ENCODE assay signal across 12 cellular contexts in genomic region chr17:3603119-3603869, GRCh38. TPM values are rescaled to one million over a fixed set of nuclear protein-coding genes. Genes with fewer than 3 reads are reported as not detected.
DNase-seq lines count a peak whose midpoint lies in the region; ATAC-seq lines count a peak whose summit lies in the region.
"Had no signal": no experiment of that assay in that cellular context is flagged by ENCODE, and none has a peak within 500 bp of the region (broad histone marks: within the 10 kb centered on the region; RNA-seq: fewer than 3 reads in every experiment).

No MANE protein-coding gene starts in this region.

- H3K4me3 ChIP-seq in mesenchymal stem cell (ENCODE audit: insufficient read depth in 1 of 2, low read depth in 1 of 2, low read length in 2 of 2): no peak overlapping the region

- no peaks in the 10 kb centered on the region for H3K9me3 ChIP-seq in mesenchymal stem cell (ENCODE audit: control insufficient read depth, low read length)
- H3K9me3 ChIP-seq: Caco-2 had no signal

- ATAC-seq in GM21825 (IDR thresholded peaks at IDR 0.05; ENCODE audit: unreplicated experiment): no peak

- no peak overlapping the region for H2BK15ac ChIP-seq in mesenchymal stem cell (ENCODE audit: low read depth, poor library complexity, severe bottlenecking)

- no peak overlapping the region for H2BK12ac ChIP-seq in mesenchymal stem cell (ENCODE audit: low read length in 2 of 2)

- peaks cover 14 to 30% of the 10 kb centered on the region in 2 experiments for H3K36me3 ChIP-seq in mesenchymal stem cell (ENCODE audit: control insufficient read depth in 1 of 2, insufficient read depth in 2 of 2, low read depth in 1 of 2, low read length in 2 of 2)

- no peaks in the 10 kb centered on the region for H3K27me3 ChIP-seq in mesenchymal stem cell (ENCODE audit: control insufficient read depth in 1 of 2, insufficient read depth in 1 of 2, low read length in 2 of 2)

- H3K79me1 ChIP-seq in mesenchymal stem cell (replicated peaks; ENCODE audit: low read length, poor library complexity, severe bottlenecking): no peaks in the 10 kb centered on the region

- H4K8ac ChIP-seq in mesenchymal stem cell (ENCODE audit: low read length): no peak overlapping the region

- no peak overlapping the region for H3K18ac ChIP-seq in mesenchymal stem cell (ENCODE audit: low read depth in 1 of 2, low read length in 2 of 2)

- WGBS in mesenchymal stem cell: 93% methylated on average over 12 of the region's 17 CpGs

- H2AFZ ChIP-seq in mesenchymal stem cell (ENCODE audit: low read depth, low read length): no peak overlapping the region

- no peak overlapping the region for H3K4ac ChIP-seq in mesenchymal stem cell (ENCODE audit: low read depth in 1 of 2, low read length in 2 of 2)

- no peak overlapping the region for H2BK120ac ChIP-seq in mesenchymal stem cell (ENCODE audit: low read depth, low read length)

- peak; percentile 62 for DNase-seq in Daoy (ENCODE audit: low read depth)
- DNase-seq in M059J (ENCODE audit: low read depth): peak; percentile 76
- DNase-seq in epithelial cell of prostate (ENCODE audit: low read depth, low spot score): peak; percentile 91
- peak; percentile 34 for DNase-seq in mesenchymal stem cell
- DNase-seq in NCI-H2029 (lab: John Stamatoyannopoulos, UW): no peak
- no peak for DNase-seq in NCI-H2171 (lab: John Stamatoyannopoulos, UW)
- DNase-seq in activated naive CD4-positive, alpha-beta T cell treated with anti-CD3 and anti-CD28 coated beads, Interleukin-2, amount 50 U/mL, for 16 hours: no peak
- DNase-seq: central memory CD4-positive, alpha-beta T cell; NCI-H1092 treated with DMSO at 0.1 percent for 48 hours; NCI-H345 had no signal

- H2BK5ac ChIP-seq in mesenchymal stem cell (ENCODE audit: low read depth, low read length, poor library complexity, severe bottlenecking): no peak overlapping the region

- no peak overlapping the region for H3K4me2 ChIP-seq in mesenchymal stem cell (ENCODE audit: low read length, poor library complexity, severe bottlenecking)

- no peak overlapping the region for H3K23ac ChIP-seq in mesenchymal stem cell (ENCODE audit: low read length in 2 of 2)

- peak overlapping the region; percentile 52 for H3K9ac ChIP-seq in mesenchymal stem cell (ENCODE audit: low read length)

- H3K4me1 ChIP-seq in mesenchymal stem cell (ENCODE audit: control insufficient read depth, insufficient read depth, low read depth, low read length): peaks cover 10% of the 10 kb centered on the region
- H3K4me1 ChIP-seq: Caco-2 had no signal

- no peak overlapping the region for H2AK5ac ChIP-seq in mesenchymal stem cell (ENCODE audit: low read length, severe bottlenecking)

- H3K27ac ChIP-seq in epithelial cell of prostate (peak overlapping the region; percentile 75), mesenchymal stem cell (ENCODE audit: low read length, poor library complexity, severe bottlenecking) (no peak overlapping the region)

- H3K14ac ChIP-seq in mesenchymal stem cell (ENCODE audit: low read length in 2 of 2): no peak overlapping the region

- H4K91ac ChIP-seq in mesenchymal stem cell (ENCODE audit: low read length): no peak overlapping the region

RNA-seq across cellular contexts. Expression of gene TRPV1, which starts 5.9 kb away (rescaled TPM):
- 1.1 and 3.0 TPM in 2 replicates for total RNA-seq in Daoy (2014; rRNA removed; shearing (Covaris generic))
- 0.42 and 1.6 TPM in 2 replicates for total RNA-seq in M059J (2014; rRNA removed; shearing (Covaris generic))
- 0.48 TPM for polyA plus RNA-seq in mesenchymal stem cell (2013, experiment 1 of 2)
- polyA plus RNA-seq in mesenchymal stem cell (2013, experiment 2 of 2): 0.51 TPM

RNA-seq across cellular contexts. Expression of gene SHPK, which starts 32.8 kb away (rescaled TPM):
- 18.1 and 19.5 TPM in 2 replicates for total RNA-seq in Daoy (2014; rRNA removed; shearing (Covaris generic))
- total RNA-seq in M059J (2014; rRNA removed; shearing (Covaris generic)): 8.1 and 14.1 TPM in 2 replicates
- 7.4 TPM for polyA plus RNA-seq in mesenchymal stem cell (2013, experiment 1 of 2)
- 7.5 TPM for polyA plus RNA-seq in mesenchymal stem cell (2013, experiment 2 of 2)

RNA-seq across cellular contexts. Expression of gene CTNS, which starts 33.3 kb away (rescaled TPM):
- total RNA-seq in Daoy (2014; rRNA removed; shearing (Covaris generic)): 17.3 and 19.1 TPM in 2 replicates
- total RNA-seq in M059J (2014; rRNA removed; shearing (Covaris generic)): 13.8 and 17.1 TPM in 2 replicates
- 28.5 TPM for polyA plus RNA-seq in mesenchymal stem cell (2013, experiment 1 of 2)
- 28.1 TPM for polyA plus RNA-seq in mesenchymal stem cell (2013, experiment 2 of 2)

RNA-seq across cellular contexts. Expression of gene TRPV3, which starts 45.7 kb away (rescaled TPM):
- 0.42 and 0.97 TPM in 2 replicates for total RNA-seq in Daoy (2014; rRNA removed; shearing (Covaris generic))
- 0.66 and 1.4 TPM in 2 replicates for total RNA-seq in M059J (2014; rRNA removed; shearing (Covaris generic))
- 0.22 TPM for polyA plus RNA-seq in mesenchymal stem cell (2013, experiment 1 of 2)
- polyA plus RNA-seq in mesenchymal stem cell (2013, experiment 2 of 2): 0.21 TPM

Comparison
In these comparisons a context has a peak if more than half of its experiments do, and no peak if none do; other contexts are left out.
1. DNase-seq: peak in Daoy (single experiment), M059J (single experiment), epithelial cell of prostate (single experiment) and mesenchymal stem cell (single experiment); none in NCI-H2029 (single experiment), NCI-H2171 (single experiment) and activated naive CD4-positive, alpha-beta T cell treated with anti-CD3 and anti-CD28 coated beads, Interleukin-2, amount 50 U/mL, for 16 hours (single experiment).